Comparison of ENCODE assay signal across 1 cellular context in the genomic region with DNA sequence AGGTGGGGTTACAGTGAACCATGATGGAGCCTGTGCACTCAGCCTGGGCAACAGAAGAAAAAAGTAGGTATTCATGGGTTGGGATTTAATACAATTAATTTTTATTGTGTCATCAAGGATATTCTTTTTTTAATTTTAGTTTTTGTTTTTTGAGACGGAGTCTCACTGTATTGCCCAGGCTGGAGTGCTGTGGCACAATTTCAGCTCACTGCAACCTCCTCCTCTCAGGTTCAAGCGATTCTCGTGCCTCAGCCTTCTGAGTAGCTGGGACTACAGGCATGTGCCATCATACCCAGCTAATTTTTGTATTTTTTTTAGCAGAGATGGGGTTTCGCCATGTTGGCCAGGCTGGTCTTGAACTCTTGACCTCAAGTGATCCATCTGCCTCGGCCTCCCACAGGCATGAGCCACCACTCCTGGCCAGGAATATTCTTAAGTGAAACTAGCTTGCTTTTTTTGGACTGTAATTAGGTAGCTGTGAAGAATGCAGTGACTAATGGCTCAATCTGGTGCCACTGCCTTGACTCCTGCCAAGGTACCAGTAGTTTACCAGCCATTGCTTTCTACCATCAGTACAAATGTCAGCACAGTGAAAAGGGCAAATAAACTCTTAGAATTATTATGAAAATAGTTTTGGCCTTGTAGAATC.
TF ChIP-seq lines count a peak whose summit lies in the region.

No MANE protein-coding gene starts in this region.

TF ChIP-seq in GM23338, 12 proteins besides CTCF, POLR2A, EP300 and RAD21 (continued from another document):
- TF ChIP-seq, protein P1, sequence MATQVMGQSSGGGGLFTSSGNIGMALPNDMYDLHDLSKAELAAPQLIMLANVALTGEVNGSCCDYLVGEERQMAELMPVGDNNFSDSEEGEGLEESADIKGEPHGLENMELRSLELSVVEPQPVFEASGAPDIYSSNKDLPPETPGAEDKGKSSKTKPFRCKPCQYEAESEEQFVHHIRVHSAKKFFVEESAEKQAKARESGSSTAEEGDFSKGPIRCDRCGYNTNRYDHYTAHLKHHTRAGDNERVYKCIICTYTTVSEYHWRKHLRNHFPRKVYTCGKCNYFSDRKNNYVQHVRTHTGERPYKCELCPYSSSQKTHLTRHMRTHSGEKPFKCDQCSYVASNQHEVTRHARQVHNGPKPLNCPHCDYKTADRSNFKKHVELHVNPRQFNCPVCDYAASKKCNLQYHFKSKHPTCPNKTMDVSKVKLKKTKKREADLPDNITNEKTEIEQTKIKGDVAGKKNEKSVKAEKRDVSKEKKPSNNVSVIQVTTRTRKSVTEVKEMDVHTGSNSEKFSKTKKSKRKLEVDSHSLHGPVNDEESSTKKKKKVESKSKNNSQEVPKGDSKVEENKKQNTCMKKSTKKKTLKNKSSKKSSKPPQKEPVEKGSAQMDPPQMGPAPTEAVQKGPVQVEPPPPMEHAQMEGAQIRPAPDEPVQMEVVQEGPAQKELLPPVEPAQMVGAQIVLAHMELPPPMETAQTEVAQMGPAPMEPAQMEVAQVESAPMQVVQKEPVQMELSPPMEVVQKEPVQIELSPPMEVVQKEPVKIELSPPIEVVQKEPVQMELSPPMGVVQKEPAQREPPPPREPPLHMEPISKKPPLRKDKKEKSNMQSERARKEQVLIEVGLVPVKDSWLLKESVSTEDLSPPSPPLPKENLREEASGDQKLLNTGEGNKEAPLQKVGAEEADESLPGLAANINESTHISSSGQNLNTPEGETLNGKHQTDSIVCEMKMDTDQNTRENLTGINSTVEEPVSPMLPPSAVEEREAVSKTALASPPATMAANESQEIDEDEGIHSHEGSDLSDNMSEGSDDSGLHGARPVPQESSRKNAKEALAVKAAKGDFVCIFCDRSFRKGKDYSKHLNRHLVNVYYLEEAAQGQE (IDR thresholded peaks at IDR 0.05; ENCODE audit: unreplicated experiment) = no peak
- TF ChIP-seq CREB1 (CRISPR knock-in tag; IDR thresholded peaks at IDR 0.05; ENCODE audit: low read depth) (no peak), EZH2phosphoT487 (IDR thresholded peaks at IDR 0.05; ENCODE audit: unreplicated experiment) (no peak), NANOG (IDR thresholded peaks at IDR 0.05; ENCODE audit: borderline replicate concordance) (no peak), EZH2 (IDR thresholded peaks at IDR 0.05; ENCODE audit: low read depth, unreplicated experiment) (no peak), ZNF331 (CRISPR knock-in tag; IDR thresholded peaks at IDR 0.05; ENCODE audit: low read depth) (no peak), ETS1 (IDR thresholded peaks at IDR 0.05) (no peak)
